In the genomic region with DNA sequence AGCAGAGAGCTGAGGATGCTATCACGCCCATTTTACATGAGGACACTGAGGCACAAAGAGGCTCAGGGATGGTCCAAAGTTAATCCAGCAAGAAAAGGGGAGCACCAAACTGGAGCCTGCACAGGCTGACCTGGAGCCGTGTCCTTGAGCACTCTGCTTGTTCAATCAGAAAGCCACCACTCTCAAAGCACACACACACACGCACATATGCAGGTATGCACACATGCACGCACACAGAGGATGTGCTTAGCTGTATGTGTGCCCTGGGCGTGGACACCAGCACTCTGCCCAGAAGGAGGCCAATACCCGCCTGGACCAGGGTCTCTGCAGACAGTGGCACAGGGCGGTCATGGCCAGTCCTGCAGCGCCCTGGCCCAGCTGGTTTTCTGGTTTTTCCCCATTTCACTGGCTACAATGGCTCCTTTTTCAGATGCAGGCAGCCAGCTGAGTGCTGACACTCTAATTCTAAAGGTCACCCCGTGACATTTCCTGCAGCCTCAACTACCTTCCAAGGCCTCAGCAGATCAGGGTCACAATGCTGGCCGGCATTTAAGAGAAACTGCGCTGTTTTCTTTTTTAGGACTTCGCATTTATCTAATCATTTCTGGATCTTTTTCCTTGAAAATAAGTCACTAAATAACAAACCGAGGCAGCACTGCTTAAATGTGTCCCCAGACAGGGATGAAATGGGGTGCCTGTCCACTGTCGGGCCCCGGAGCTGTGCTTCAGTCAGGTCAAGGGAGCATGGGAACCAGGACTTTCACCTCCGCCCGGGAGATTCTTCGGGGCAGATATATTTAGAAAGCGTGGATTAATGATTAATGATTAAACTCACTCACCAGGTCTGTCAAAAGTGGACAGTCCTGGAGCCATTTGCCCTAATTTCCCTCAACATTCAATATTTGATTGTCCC, we compare ENCODE assay signal across 9 cellular contexts.
DNase-seq lines count a peak whose midpoint lies in the region; ATAC-seq and TF ChIP-seq lines count a peak whose summit lies in the region.
"Had no signal": no experiment of that assay in that cellular context is flagged by ENCODE, and none has a peak within 500 bp of the region (broad histone marks: within the 10 kb centered on the region; RNA-seq: fewer than 3 reads in every experiment).

No MANE protein-coding gene starts in this region.

- H3K56ac ChIP-seq in H9 (ENCODE audit: insufficient read length, low read depth, low read length): no peak overlapping the region

- H3K36me3 ChIP-seq in iPS-18a (ENCODE audit: control insufficient read depth, low read depth, low read length) (no peaks in the 10 kb centered on the region), sigmoid colon (no peaks in the 10 kb centered on the region), MM.1S (replicated peaks; ENCODE audit: insufficient read depth, low read length) (no peaks in the 10 kb centered on the region), prostate gland (no peaks in the 10 kb centered on the region)

- H3K9me3 Mint-ChIP-seq in H9: no peaks in the 10 kb centered on the region; a peak in 1 of 5 replicates
- no peaks in the 10 kb centered on the region for H3K9me3 Mint-ChIP-seq in activated CD8-positive, alpha-beta T cell treated with anti-CD3 and anti-CD28 coated beads for 36 hours

- no peak overlapping the region for H2AFZ ChIP-seq in H9 (ENCODE audit: low read length)
- no peak overlapping the region for H2AFZ ChIP-seq in MM.1S (ENCODE audit: low read length)

- H4K20me1 ChIP-seq in H9 (ENCODE audit: control insufficient read depth, insufficient read depth, insufficient read length) (no peaks in the 10 kb centered on the region), MM.1S (ENCODE audit: insufficient read depth, low read length) (no peaks in the 10 kb centered on the region)

- no peak overlapping the region for H3K27ac ChIP-seq in H9 (ENCODE audit: insufficient read length, low read depth, low read length)
- peak overlapping the region; percentile 37 for H3K27ac ChIP-seq in iPS-18a (ENCODE audit: low read length)
- H3K27ac ChIP-seq in sigmoid colon: peak overlapping the region; percentile 43 to 97 (median 96)
- no peak overlapping the region for H3K27ac ChIP-seq in MM.1S (ENCODE audit: low read length)
- no peak overlapping the region for H3K27ac ChIP-seq in prostate gland

- no peak for ATAC-seq in activated CD8-positive, alpha-beta T cell treated with anti-CD3 and anti-CD28 coated beads for 36 hours
- ATAC-seq in HG03025 (IDR thresholded peaks at IDR 0.05; ENCODE audit: low FRiP score, unreplicated experiment): no peak

- no peak overlapping the region; the same call in 1 of the 2 replicates for H3K14ac ChIP-seq in H9 (ENCODE audit: insufficient read depth, low read length)

- H3K23me2 ChIP-seq in H9 (ENCODE audit: insufficient read length, low read depth, low read length, poor library complexity, severe bottlenecking): no peaks in the 10 kb centered on the region

- H2BK5ac ChIP-seq in H9 (ENCODE audit: insufficient read length, low read length): no peak overlapping the region

- no peak for DNase-seq in H9
- peak; percentile 30 for DNase-seq in activated CD8-positive, alpha-beta T cell treated with anti-CD3 and anti-CD28 coated beads for 36 hours
- DNase-seq in sigmoid colon: peak; percentile 64
- DNase-seq in MM.1S: no peak
- no peak for DNase-seq in kidney glomerular epithelial cell (lab: John Stamatoyannopoulos, UW)
- no peak for DNase-seq in prostate gland (ENCODE audit: low spot score)
- DNase-seq: NCI-H187 treated with DMSO at 0.1 percent for 48 hours had no signal

- no peak overlapping the region for H3K18ac ChIP-seq in H9 (ENCODE audit: insufficient read length, low read depth, low read length)

- no peak overlapping the region for H3K4ac ChIP-seq in H9 (ENCODE audit: low read depth, low read length)

- H3K27ac Mint-ChIP-seq in H9: peak overlapping the region; percentile 72 to 97 (median 84)
- peak overlapping the region; percentile 73 for H3K27ac Mint-ChIP-seq in activated CD8-positive, alpha-beta T cell treated with anti-CD3 and anti-CD28 coated beads for 36 hours

- H2BK120ac ChIP-seq in H9 (ENCODE audit: low read depth, low read length, poor library complexity, severe bottlenecking): no peak overlapping the region

- no CpG with 5 or more reads among the region's 19 CpGs for WGBS in H9 (ENCODE audit: extremely low coverage, insufficient read length, low lambda C conversion rate)
- WGBS in sigmoid colon, 2 donors: 55 to 81% methylated on average over 19 of the region's 19 CpGs
- 88% methylated on average over 19 of the region's 19 CpGs for WGBS in prostate gland

- CTCF ChIA-PET in activated CD8-positive, alpha-beta T cell treated with anti-CD3 and anti-CD28 coated beads for 36 hours (lab: Charles Lee): interaction anchor here (1.1 to 6.5 kb wide), 4 partner anchors 9 to 30 kb away, joined by 3 to 31 read pairs (median 4); no protein-coding TSS in a partner anchor

- no peak overlapping the region for H4K91ac ChIP-seq in H9 (ENCODE audit: insufficient read length, low read depth, low read length)

- no peak overlapping the region for H4K8ac ChIP-seq in H9 (replicated peaks; ENCODE audit: insufficient read length, low read depth, low read length)

- no peaks in the 10 kb centered on the region for H3K27me3 Mint-ChIP-seq in H9 (ENCODE audit: low read depth)
- H3K27me3 Mint-ChIP-seq in activated CD8-positive, alpha-beta T cell treated with anti-CD3 and anti-CD28 coated beads for 36 hours: no peaks in the 10 kb centered on the region

- H3K79me1 ChIP-seq in H9 (ENCODE audit: insufficient read depth, low read depth, low read length, poor library complexity, severe bottlenecking): no peaks in the 10 kb centered on the region

- H3K36me3 Mint-ChIP-seq in H9 (ENCODE audit: insufficient read depth in 1 of 3, low read depth in 3 of 3): 0 out of 7 replicates have a peak, but pooled peaks cover 0 to 2% (median 0%) of the 10 kb centered on the region in 3 experiments
- H3K36me3 Mint-ChIP-seq in activated CD8-positive, alpha-beta T cell treated with anti-CD3 and anti-CD28 coated beads for 36 hours (ENCODE audit: low read depth): no peaks in the 10 kb centered on the region

- H3T11ph ChIP-seq in H9 (ENCODE audit: low read length): no peak overlapping the region

- no peaks in the 10 kb centered on the region for H3K9me2 ChIP-seq in MM.1S (replicated peaks; ENCODE audit: insufficient read depth, low read length)

- H3K23ac ChIP-seq in H9 (ENCODE audit: insufficient read length, low read depth, low read length): no peak overlapping the region

- H3K4me3 ChIP-seq in iPS-18a (ENCODE audit: low read length) (peak overlapping the region; percentile 8), sigmoid colon (peak overlapping the region in 1 of 4 donors; percentile 1), MM.1S (ENCODE audit: low read length) (no peak overlapping the region), prostate gland (no peak overlapping the region)

- H2AK5ac ChIP-seq in H9 (ENCODE audit: insufficient read length, low read length): no peak overlapping the region

- H3K9me3 ChIP-seq in H9 (ENCODE audit: control insufficient read depth, low read depth, low read length) (no peaks in the 10 kb centered on the region), iPS-18a (ENCODE audit: control insufficient read depth, low read depth, low read length) (no peaks in the 10 kb centered on the region), sigmoid colon (no peaks in the 10 kb centered on the region), MM.1S (replicated peaks; ENCODE audit: insufficient read depth, low read length) (no peaks in the 10 kb centered on the region), prostate gland (no peaks in the 10 kb centered on the region)

- no peak for TF ChIP-seq EP300 in sigmoid colon (IDR thresholded peaks at IDR 0.05)

- no peak for TF ChIP-seq CTCF in H9 (conservative IDR thresholded peaks at IDR 0.05)
- TF ChIP-seq CTCF in activated CD8-positive, alpha-beta T cell treated with anti-CD3 and anti-CD28 coated beads for 36 hours (IDR thresholded peaks at IDR 0.05): no peak
- TF ChIP-seq CTCF in sigmoid colon (IDR thresholded peaks at IDR 0.05): no peak
- no peak for TF ChIP-seq CTCF in MM.1S (IDR thresholded peaks at IDR 0.05; ENCODE audit: low read length)
- no peak for TF ChIP-seq CTCF in prostate gland (IDR thresholded peaks at IDR 0.05)

- no peak overlapping the region for H2BK12ac ChIP-seq in H9 (ENCODE audit: insufficient read length, low read depth, low read length)

- no peaks in the 10 kb centered on the region for H3F3A ChIP-seq in MM.1S (ENCODE audit: insufficient read depth, low read length)

- POLR2A ChIA-PET in activated CD8-positive, alpha-beta T cell treated with anti-CD3 and anti-CD28 coated beads for 36 hours (lab: Charles Lee): interaction anchor here (0.7 to 2.4 kb wide), 9 partner anchors 10 to 94 kb away, joined by 3 to 11 read pairs (median 3); no protein-coding TSS in a partner anchor

- H3K9ac ChIP-seq in H9 (ENCODE audit: extremely low read depth, insufficient read length, low read length): no peak overlapping the region
- H3K9ac ChIP-seq in iPS-18a (ENCODE audit: low read length): peak overlapping the region; percentile 25
- no peak overlapping the region for H3K9ac ChIP-seq in MM.1S (ENCODE audit: low read length)

- H3K4me2 ChIP-seq in H9 (ENCODE audit: insufficient read depth, insufficient read length, low read length): no peak overlapping the region
- H3K4me2 ChIP-seq in MM.1S (ENCODE audit: low read depth, low read length): no peak overlapping the region

- intact Hi-C loops in activated CD8-positive, alpha-beta T cell treated with anti-CD3 and anti-CD28 coated beads for 36 hours (cut with micrococcal nuclease): no loop called here
- intact Hi-C loops in sigmoid colon (cut with DNase I) (no loop called here), prostate gland (cut with DNase I) (no loop called here)

- peaks cover 65 to 67% of the 10 kb centered on the region in 2 experiments for H3K4me1 Mint-ChIP-seq in H9
- H3K4me1 Mint-ChIP-seq in activated CD8-positive, alpha-beta T cell treated with anti-CD3 and anti-CD28 coated beads for 36 hours (ENCODE audit: low read depth): peaks cover 61% of the 10 kb centered on the region

- H3K27me3 ChIP-seq in H9 (ENCODE audit: insufficient read depth, low read length) (no peaks in the 10 kb centered on the region), iPS-18a (ENCODE audit: control insufficient read depth, insufficient read depth, low read length) (no peaks in the 10 kb centered on the region), sigmoid colon (no peaks in the 10 kb centered on the region), MM.1S (replicated peaks; ENCODE audit: insufficient read depth, low read length) (no peaks in the 10 kb centered on the region), prostate gland (replicated peaks; ENCODE audit: insufficient read depth) (no peaks in the 10 kb centered on the region)

- TF ChIP-seq POLR2A in sigmoid colon (IDR thresholded peaks at IDR 0.05) (no peak), prostate gland (IDR thresholded peaks at IDR 0.05) (no peak)

- H4K5ac ChIP-seq in H9 (ENCODE audit: insufficient read length, low read depth, low read length): no peak overlapping the region

- no peak overlapping the region for H2BK15ac ChIP-seq in H9 (ENCODE audit: low read depth, low read length)

- H3K4me3 Mint-ChIP-seq in H9: peak overlapping the region in 1 of 2 experiments; percentile 23; a peak in 1 of 5 replicates
- H3K4me3 Mint-ChIP-seq in activated CD8-positive, alpha-beta T cell treated with anti-CD3 and anti-CD28 coated beads for 36 hours: peak overlapping the region; percentile 54

- peaks cover 3% of the 10 kb centered on the region; the same call in 1 of the 2 replicates for H3K79me2 ChIP-seq in H9 (ENCODE audit: insufficient read depth, low read length)
- peaks cover 77% of the 10 kb centered on the region for H3K79me2 ChIP-seq in MM.1S (ENCODE audit: low read length)

- peaks cover 11% of the 10 kb centered on the region; the same call in 1 of the 2 replicates for H3K4me1 ChIP-seq in H9 (ENCODE audit: insufficient read depth, low read length)
- peaks cover 54% of the 10 kb centered on the region for H3K4me1 ChIP-seq in iPS-18a (ENCODE audit: control insufficient read depth, low read depth, low read length)
- H3K4me1 ChIP-seq in sigmoid colon: peaks cover 0 to 97% (median 95%) of the 10 kb centered on the region in 4 donors
- no peaks in the 10 kb centered on the region for H3K4me1 ChIP-seq in MM.1S (ENCODE audit: low read length)
- H3K4me1 ChIP-seq in prostate gland (replicated peaks): peaks cover 9% of the 10 kb centered on the region

- no peak overlapping the region for H2BK20ac ChIP-seq in H9 (ENCODE audit: low read depth, low read length, poor library complexity, severe bottlenecking)

Comparison
In these comparisons a context has a peak if more than half of its experiments do, and no peak if none do; other contexts are left out.
1. DNase-seq: peak in activated CD8-positive, alpha-beta T cell treated with anti-CD3 and anti-CD28 coated beads for 36 hours (single experiment) and sigmoid colon (single experiment); none in H9 (single experiment), MM.1S (single experiment), kidney glomerular epithelial cell (single experiment) and prostate gland (single experiment).
2. H3K27ac ChIP-seq: peak in iPS-18a (single experiment) and sigmoid colon (4 of 4); none in H9 (single experiment), MM.1S (single experiment) and prostate gland (0 of 2).